1 cellular context compared by ENCODE assay signal in genomic region chr3:164030194-164030593, GRCh38.
TF ChIP-seq lines count a peak whose summit lies in the region.

No MANE protein-coding gene starts in this region.

TF ChIP-seq in GM23338, 12 proteins besides CTCF, POLR2A, EP300 and RAD21 (continued from another document):
- TF ChIP-seq ZNF462 (CRISPR knock-in tag; IDR thresholded peaks at IDR 0.05) (no peak), ETS1 (IDR thresholded peaks at IDR 0.05) (no peak), EZH2 (IDR thresholded peaks at IDR 0.05; ENCODE audit: low read depth, unreplicated experiment) (no peak), POLR2AphosphoS5 (IDR thresholded peaks at IDR 0.05; ENCODE audit: low read depth) (no peak), NANOG (IDR thresholded peaks at IDR 0.05; ENCODE audit: borderline replicate concordance) (no peak)
